Comparison of ENCODE assay signal across 8 cellular contexts in the genomic region with DNA sequence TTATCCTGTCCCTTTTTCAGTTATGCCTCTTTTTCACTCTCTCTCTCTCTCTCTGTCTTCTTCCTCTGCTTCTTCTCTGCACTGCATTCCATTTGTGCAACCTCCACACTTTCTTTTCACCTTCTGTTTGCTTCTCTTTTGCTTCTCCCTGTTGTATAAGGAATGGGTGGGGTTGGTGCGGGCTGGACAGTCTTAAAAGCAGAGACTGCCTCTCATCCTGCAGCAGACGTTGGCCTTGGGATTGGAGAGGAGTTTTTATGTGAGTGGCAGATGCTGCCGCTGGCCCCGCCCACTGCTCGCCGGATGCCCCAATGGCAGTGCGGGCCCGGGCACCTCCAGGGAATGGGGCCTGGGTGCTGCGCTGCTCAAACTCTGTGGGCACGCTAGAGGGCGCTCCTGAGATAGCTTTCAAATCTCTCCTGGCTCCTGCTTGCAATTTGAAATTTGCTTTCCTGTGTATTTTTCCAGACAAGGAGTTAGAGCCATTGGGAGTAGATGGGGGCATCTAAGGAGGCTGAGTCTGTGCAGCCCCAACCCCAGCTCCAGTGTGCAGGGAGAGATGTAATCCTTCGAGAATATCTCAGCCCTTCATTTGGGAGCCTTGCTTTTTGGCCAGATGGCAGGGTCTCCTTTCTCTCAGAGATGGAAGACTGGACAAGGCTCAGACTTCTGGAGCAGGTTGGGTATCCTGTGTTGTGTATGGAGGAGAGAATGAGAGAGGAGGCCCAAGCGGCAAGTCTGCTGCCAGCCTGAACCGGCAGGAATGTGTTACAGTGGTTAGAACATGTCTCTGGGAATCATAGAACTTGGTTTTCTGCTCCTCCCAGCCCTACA.
DNase-seq lines count a peak whose midpoint lies in the region; ATAC-seq and TF ChIP-seq lines count a peak whose summit lies in the region.

No MANE protein-coding gene starts in this region.

- TF ChIP-seq POLR2A in right lobe of liver (IDR thresholded peaks at IDR 0.05), result no peak

- H3K9ac ChIP-seq in BLaER1 treated with 17β-estradiol and CSF1 and Interleukin-3, amounts not matched to agents 10 nM and 100 nM, result no peak overlapping the region

- WGBS in right lobe of liver (ENCODE audit: insufficient coverage, low coverage, low lambda C conversion rate, missing lambda C conversion rate), result 20% methylated on average over 13 of the region's 14 CpGs

- no peaks in the 10 kb centered on the region for H3K9me3 ChIP-seq in BLaER1 treated with 17β-estradiol and CSF1 and Interleukin-3, amounts not matched to agents 10 nM and 100 nM (replicated peaks in 1 of 11)
- H3K9me3 ChIP-seq in right lobe of liver, result no peaks in the 10 kb centered on the region

- TF ChIP-seq CTCF in right lobe of liver (IDR thresholded peaks at IDR 0.05), result peak; percentile 64 to 91 (median 87)

- ATAC-seq in HG03442 (IDR thresholded peaks at IDR 0.05; ENCODE audit: unreplicated experiment) (peak; percentile 90), right lobe of liver (peak; percentile 96 to 99 (median 98))

- H3K4me1 ChIP-seq in BLaER1 treated with 17β-estradiol and CSF1 and Interleukin-3, amounts not matched to agents 10 nM and 100 nM, result peaks cover 0 to 35% (median 25%) of the 10 kb centered on the region in 10 experiments; a peak in 16 of 20 replicates
- no peaks in the 10 kb centered on the region for H3K4me1 ChIP-seq in right lobe of liver

- intact Hi-C loops in right lobe of liver (cut with DNase I), result loop anchor here in 1 of 2 donors (10.0 kb wide), 1 partner anchor 64 kb away; no protein-coding TSS in a partner anchor

- no peak overlapping the region for H3K27ac ChIP-seq in BLaER1 treated with 17β-estradiol and CSF1 and Interleukin-3, amounts not matched to agents 10 nM and 100 nM
- no peak overlapping the region for H3K27ac ChIP-seq in right lobe of liver

- no peaks in the 10 kb centered on the region; a peak in 1 of 22 replicates for H3K36me3 ChIP-seq in BLaER1 treated with 17β-estradiol and CSF1 and Interleukin-3, amounts not matched to agents 10 nM and 100 nM
- H3K36me3 ChIP-seq in right lobe of liver, result no peaks in the 10 kb centered on the region

- H3K27me3 ChIP-seq in BLaER1 treated with 17β-estradiol and CSF1 and Interleukin-3, amounts not matched to agents 10 nM and 100 nM, result no peaks in the 10 kb centered on the region
- no peaks in the 10 kb centered on the region for H3K27me3 ChIP-seq in right lobe of liver

- peaks cover 0 to 36% (median 5%) of the 10 kb centered on the region in 11 experiments; a peak in 9 of 22 replicates for H4K20me1 ChIP-seq in BLaER1 treated with 17β-estradiol and CSF1 and Interleukin-3, amounts not matched to agents 10 nM and 100 nM

- peak overlapping the region in 10 of 11 experiments; percentile 7 to 52 (median 36); a peak in 18 of 22 replicates for H3K4me2 ChIP-seq in BLaER1 treated with 17β-estradiol and CSF1 and Interleukin-3, amounts not matched to agents 10 nM and 100 nM

- DNase-seq in GM19240 (ENCODE audit: insufficient read length, low spot score), result peak; percentile 56
- DNase-seq in NCI-H526 treated with DMSO at 0.1 percent for 48 hours (lab: John Stamatoyannopoulos, UW), result peak; percentile 99
- DNase-seq in activated CD4-positive, alpha-beta T cell treated with anti-CD3 and anti-CD28 coated beads, Interleukin-2, amount 50 U/mL, for 1 hour, result peak; percentile 56
- DNase-seq in dedifferentiated amniotic fluid mesenchymal stem cell (ENCODE audit: extremely low spot score), result peak; percentile 85
- DNase-seq in right lobe of liver, result peak; percentile 71 to 81 (median 77)
- peak; percentile 60 to 65 (median 63) for DNase-seq in stimulated activated CD4-positive, alpha-beta T cell treated with anti-CD3 and anti-CD28 coated beads, TNF-alpha, amount 100 ng/mL, for 48 hours (ENCODE audit: low read depth in 3 of 3)

- no peak overlapping the region for H3K4me3 ChIP-seq in BLaER1 treated with 17β-estradiol and CSF1 and Interleukin-3, amounts not matched to agents 10 nM and 100 nM
- no peak overlapping the region for H3K4me3 ChIP-seq in right lobe of liver
